In genomic region chr16:10003486-10003885, GRCh38 we compare ENCODE assay signal across 18 cellular contexts.
"Had no signal": no experiment of that assay in that cellular context is flagged by ENCODE, and none has a peak within 500 bp of the region (broad histone marks: within the 10 kb centered on the region; RNA-seq: fewer than 3 reads in every experiment).

No MANE protein-coding gene starts in this region.

- H3K4me1 ChIP-seq: adrenal gland, foreskin keratinocyte, neural progenitor cell, psoas muscle, uterus had no signal

- H2AFZ ChIP-seq: hepatocyte, neural progenitor cell had no signal

- H3K9me3 ChIP-seq: adrenal gland, psoas muscle, uterus had no signal

- H3K27me3 ChIP-seq: adrenal gland, foreskin keratinocyte, hepatocyte, neural progenitor cell, uterus had no signal

- H3K79me2 ChIP-seq: hepatocyte had no signal

- H3K4me3 ChIP-seq: adrenal gland, hepatocyte, neural progenitor cell, psoas muscle, uterus had no signal

- H3K9ac ChIP-seq: neural progenitor cell had no signal

- H3K36me3 ChIP-seq: adrenal gland, neural progenitor cell, uterus had no signal

- H3K4me2 ChIP-seq: hepatocyte, neural progenitor cell had no signal

- DNase-seq: activated T-cell treated with anti-CD3 and anti-CD28 coated beads, Interleukin-2, amount 50 U/mL, for 1 hour; adrenal gland; cortex of kidney; foreskin keratinocyte; immature natural killer cell; left ventricle myocardium superior; mammary epithelial cell; naive thymus-derived CD8-positive, alpha-beta T cell; psoas muscle; right cardiac atrium; stimulated activated CD4-positive, alpha-beta T cell treated with anti-CD3 and anti-CD28 coated beads, Interleukin-12 subunit alpha, Interleukin-12 subunit beta, amount 100 ng/mL, for 4 hours; stimulated activated CD4-positive, alpha-beta T cell treated with anti-CD3 and anti-CD28 coated beads, Interleukin-4, amount 100 ng/mL, for 4 hours; T-cell; trophoblast cell; uterus had no signal

- H3K27ac ChIP-seq: adrenal gland, epithelial cell of prostate, foreskin keratinocyte, hepatocyte, neural progenitor cell, psoas muscle, uterus had no signal

- ATAC-seq: foreskin keratinocyte; left ventricle myocardium superior; naive thymus-derived CD8-positive, alpha-beta T cell; psoas muscle; T-cell had no signal
